In genomic region chr2:176454893-176455810, GRCh38 we compare ENCODE assay signal across 8 cellular contexts.
A peak's percentile ranks its signal among the peaks of the same experiment; 100 is the strongest.
DNase-seq lines count a peak whose midpoint lies in the region; TF ChIP-seq lines count a peak whose summit lies in the region.

No MANE protein-coding gene starts in this region.

- no peak overlapping the region for H3K27ac ChIP-seq in OCI-LY3 (ENCODE audit: low read length)

- peak overlapping the region; percentile 50 for H3K4me2 ChIP-seq in OCI-LY3 (ENCODE audit: low read length)

- H3K27me3 ChIP-seq in OCI-LY3 (ENCODE audit: low read depth, low read length), result no peaks in the 10 kb centered on the region

- H3K27ac Mint-ChIP-seq in nephron progenitor cell, result peak overlapping the region; percentile 81

- H2AFZ ChIP-seq in OCI-LY3 (ENCODE audit: low read depth, low read length), result peak overlapping the region; percentile 74

- H3K36me3 Mint-ChIP-seq in nephron progenitor cell (ENCODE audit: low read depth), result no peaks in the 10 kb centered on the region

- peaks cover 5% of the 10 kb centered on the region for H3K4me1 ChIP-seq in OCI-LY3 (ENCODE audit: low read length)

- DNase-seq in activated gamma-delta T cell treated with Interleukin-2 at 50 U/mL for 16 hours, result peak; percentile 82
- DNase-seq in activated gamma-delta T cell (lab: John Stamatoyannopoulos, UW), result no peak
- peak; percentile 34 for DNase-seq in HuH-7.5 (ENCODE audit: low spot score)
- peak; percentile 68 for DNase-seq in activated T-cell treated with anti-CD3 and anti-CD28 coated beads for 24 hours (ENCODE audit: low read depth)
- peak; percentile 39 for DNase-seq in fibroblast of gingiva (ENCODE audit: low read depth)
- peak; percentile 98 for DNase-seq in nephron progenitor cell
- peak; percentile 72 for DNase-seq in stimulated activated naive CD4-positive, alpha-beta T cell treated with Interleukin-2 at 50 U/mL for 16 hours (lab: John Stamatoyannopoulos, UW)

- no peaks in the 10 kb centered on the region for H3K79me2 ChIP-seq in OCI-LY3 (ENCODE audit: low read length)

- H3K27me3 Mint-ChIP-seq in nephron progenitor cell (ENCODE audit: low read depth, poor library complexity), result no peaks in the 10 kb centered on the region

- no peaks in the 10 kb centered on the region for H3K9me3 ChIP-seq in OCI-LY3 (ENCODE audit: insufficient read depth, low read length)

- H3K4me1 Mint-ChIP-seq in nephron progenitor cell, result peaks cover 53% of the 10 kb centered on the region

- no peak overlapping the region for H3K4me3 Mint-ChIP-seq in nephron progenitor cell

- H3K9me3 Mint-ChIP-seq in nephron progenitor cell, result no peaks in the 10 kb centered on the region

- no peaks in the 10 kb centered on the region for H4K20me1 ChIP-seq in OCI-LY3 (ENCODE audit: insufficient read depth, low read length)

- peak overlapping the region; percentile 17; the same call in 1 of the 2 replicates for H3K4me3 ChIP-seq in OCI-LY3 (ENCODE audit: low read length)

- TF ChIP-seq CTCF in OCI-LY3 (IDR thresholded peaks at IDR 0.05; ENCODE audit: low read depth, low read length) (peak; percentile 82), nephron progenitor cell (IDR thresholded peaks at IDR 0.05) (peak; percentile 94)

- H3K36me3 ChIP-seq in OCI-LY3 (replicated peaks; ENCODE audit: low read depth, low read length), result no peaks in the 10 kb centered on the region

- H3K9ac ChIP-seq in OCI-LY3 (ENCODE audit: low read length), result no peak overlapping the region
